14 cellular contexts compared by ENCODE assay signal in the genomic region with DNA sequence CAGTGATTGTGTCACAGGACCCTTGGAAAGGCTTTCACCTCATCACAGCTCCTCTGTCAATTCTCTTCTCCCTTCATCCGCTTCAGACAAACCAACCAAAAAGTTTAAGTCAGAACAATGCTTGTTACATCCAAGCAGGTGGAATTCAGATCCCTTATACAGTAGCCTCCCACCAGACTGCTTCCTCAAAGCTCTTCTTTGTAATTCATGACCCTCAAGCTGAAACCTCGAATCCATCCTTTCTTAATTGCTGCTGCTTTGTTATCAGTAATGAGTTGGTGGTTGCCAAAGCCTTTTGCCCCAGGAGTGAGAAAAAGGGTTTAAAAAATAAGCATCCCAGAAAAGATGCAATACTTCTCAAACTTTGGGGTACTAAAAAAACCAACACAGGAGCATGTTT. TPM values are rescaled to one million over a fixed set of nuclear protein-coding genes. Genes with fewer than 3 reads are reported as not detected.
DNase-seq lines count a peak whose midpoint lies in the region; ATAC-seq and TF ChIP-seq lines count a peak whose summit lies in the region.
"Had no signal": no experiment of that assay in that cellular context is flagged by ENCODE, and none has a peak within 500 bp of the region (broad histone marks: within the 10 kb centered on the region; RNA-seq: fewer than 3 reads in every experiment).

No MANE protein-coding gene starts in this region.

- H3K9me2 ChIP-seq in PC-3 (replicated peaks; ENCODE audit: low read length) = no peaks in the 10 kb centered on the region

- peak overlapping the region; percentile 85 for H3K27ac ChIP-seq in PC-3 (ENCODE audit: low read length)
- peak overlapping the region; percentile 95 for H3K27ac ChIP-seq in brain microvascular endothelial cell
- H3K27ac ChIP-seq: suprapubic skin had no signal

- CTCF ChIA-PET in PC-3 (lab: Charles Lee) (no interaction called here), GM10248 (lab: Yijun Ruan, JAX) (interaction anchor here (0.7 to 1.6 kb wide), 3 partner anchors 9 to 21 kb away, joined by 3 to 4 read pairs (median 3); a partner anchor contains a TSS)

- H3F3A ChIP-seq in PC-3 (ENCODE audit: low read length, unreplicated experiment) = peaks cover 9% of the 10 kb centered on the region

- TF ChIP-seq CTCF in PC-3 (conservative IDR thresholded peaks at IDR 0.05; ENCODE audit: low read depth, low read length) (no peak), brain microvascular endothelial cell (IDR thresholded peaks at IDR 0.05; ENCODE audit: low read depth, low read length, missing control alignments) (no peak), GM10248 (IDR thresholded peaks at IDR 0.05; ENCODE audit: control extremely low read depth, extremely low read depth, low read depth, missing control alignments) (no peak)

- DNase-seq in Daoy (ENCODE audit: low read depth) = peak; percentile 12
- DNase-seq in PC-3 = no peak
- no peak for DNase-seq in brain microvascular endothelial cell
- DNase-seq in NCI-H2081 (lab: John Stamatoyannopoulos, UW) = no peak
- no peak for DNase-seq in GM10248 (ENCODE audit: extremely low spot score)
- DNase-seq in NCI-H187 treated with DMSO at 0.1 percent for 48 hours (lab: John Stamatoyannopoulos, UW) = no peak

- no peaks in the 10 kb centered on the region for H3K9me3 ChIP-seq in PC-3 (ENCODE audit: low read length)
- H3K9me3 ChIP-seq in neuron (ENCODE audit: low read length) = no peaks in the 10 kb centered on the region
- H3K9me3 ChIP-seq: suprapubic skin had no signal

- peak overlapping the region; percentile 25 for H3K9ac ChIP-seq in PC-3 (ENCODE audit: low read length)

- H3K36me3 ChIP-seq in PC-3 (ENCODE audit: low read depth, low read length) (no peaks in the 10 kb centered on the region), brain microvascular endothelial cell (replicated peaks) (no peaks in the 10 kb centered on the region), neuron (ENCODE audit: insufficient read depth, low read length) (no peaks in the 10 kb centered on the region)
- H3K36me3 ChIP-seq: suprapubic skin had no signal

- intact Hi-C loops in PC-3 (cut with micrococcal nuclease) = loop anchor here (2.0 kb wide), 1 partner anchor 49 kb away; a partner anchor contains a TSS

- ATAC-seq in PC-3 = no peak
- ATAC-seq in HG02571 (IDR thresholded peaks at IDR 0.05; ENCODE audit: unreplicated experiment) = no peak

- H4K20me1 ChIP-seq in PC-3 (ENCODE audit: low read length) = no peaks in the 10 kb centered on the region

- in situ Hi-C loops in brain microvascular endothelial cell (cut with HindIII; ENCODE audit: low pct_ligation_motif_present, low sequenced_read_pairs) = no loop called here

- POLR2A ChIA-PET in PC-3 (lab: Charles Lee; ENCODE audit: unreplicated experiment) = no interaction called here
- POLR2A ChIA-PET in GM10248 (lab: Yijun Ruan, JAX) = no interaction called here

- no TSS peak for BruUV-seq in PC-3 (replicated peaks; lab: Mats Ljungman, UMichigan)

- H2AFZ ChIP-seq in PC-3 (ENCODE audit: low read length) (peak overlapping the region; percentile 42), neuron (ENCODE audit: low read depth, low read length) (peak overlapping the region; percentile 64)

- no peaks in the 10 kb centered on the region for H3K79me2 ChIP-seq in PC-3 (ENCODE audit: low read length)

- H3K27me3 ChIP-seq in PC-3 (ENCODE audit: low read length) = no peaks in the 10 kb centered on the region
- no peaks in the 10 kb centered on the region for H3K27me3 ChIP-seq in brain microvascular endothelial cell (replicated peaks)
- H3K27me3 ChIP-seq in neuron (ENCODE audit: insufficient read depth, low read length) = no peaks in the 10 kb centered on the region
- H3K27me3 ChIP-seq: suprapubic skin had no signal

- H3K4me1 ChIP-seq in PC-3 (ENCODE audit: insufficient read depth, low read length) (peaks cover 47% of the 10 kb centered on the region), neuron (ENCODE audit: insufficient read depth, low read length) (peaks cover 41% of the 10 kb centered on the region)

- H3K4me2 ChIP-seq in PC-3 (ENCODE audit: low read length) = peak overlapping the region; percentile 48

- H3K4me3 ChIP-seq in PC-3 (ENCODE audit: low read length) = no peak overlapping the region
- H3K4me3 ChIP-seq in brain microvascular endothelial cell (ENCODE audit: low read depth, low read length) = no peak overlapping the region
- no peak overlapping the region for H3K4me3 ChIP-seq in neuron (ENCODE audit: low read length)
- H3K4me3 ChIP-seq: coronary artery, suprapubic skin had no signal

RNA-seq across cellular contexts. Expression of a gene that starts 9.5 kb away (rescaled TPM):
- total RNA-seq in Daoy (2014; rRNA removed; shearing (Covaris generic)) = 0.29 TPM in 1 of 2 replicates, not detected in the other
- 0.55 TPM in 1 of 2 replicates, not detected in the other for total RNA-seq in PC-3 (2014; rRNA removed)
- total RNA-seq: activated CD8-positive, alpha-beta T cell treated with anti-CD3 and anti-CD28 coated beads for 36 hours; activated T-helper 1 cell treated with anti-CD3 and anti-CD28 coated beads, Interleukin-12 subunit alpha, Interleukin-12 subunit beta, Interleukin-2, Interleukin-4 antibody, amounts not matched to agents 30 ng/mL and 10 ng/mL and 1 ng/mL, durations not matched to agents 14 hours and 24 hours and 36 hours; left colon; SK-MEL-5 had no signal

RNA-seq across cellular contexts. Expression of a gene that starts 49.0 kb away (rescaled TPM):
- 28.3 and 28.4 TPM in 2 replicates for total RNA-seq in Daoy (2014; rRNA removed; shearing (Covaris generic))
- total RNA-seq in PC-3 (2014; rRNA removed) = 22.2 and 28.6 TPM in 2 replicates
